Comparison of ENCODE assay signal across 8 cellular contexts in genomic region chr1:229271448-229272120, GRCh38. TPM values are rescaled to one million over a fixed set of nuclear protein-coding genes. Genes with fewer than 3 reads are reported as not detected.
A peak's percentile ranks its signal among the peaks of the same experiment; 100 is the strongest.
DNase-seq lines count a peak whose midpoint lies in the region; ATAC-seq and TF ChIP-seq lines count a peak whose summit lies in the region.

No MANE protein-coding gene starts in this region.

- intact Hi-C loops in activated CD4-positive, alpha-beta T cell treated with anti-CD3 and anti-CD28 coated beads for 36 hours (cut with DNase I, micrococcal nuclease) = loop anchor here (1.0 to 10.0 kb wide), 7 partner anchors 10 to 355 kb away; partner anchors contain the start of genes TAF5L (in 2 of the 2), URB2 (in 2 of the 2), ABCB10 (in 1 of the 2) and NUP133 (in 1 of the 2)

- peak; percentile 49 for ATAC-seq in GM21717 (IDR thresholded peaks at IDR 0.05; ENCODE audit: unreplicated experiment)
- peak; percentile 67 for ATAC-seq in activated CD4-positive, alpha-beta T cell treated with anti-CD3 and anti-CD28 coated beads for 36 hours

- CTCF ChIA-PET in activated CD4-positive, alpha-beta T cell treated with anti-CD3 and anti-CD28 coated beads for 36 hours (lab: Charles Lee) = interaction anchor here (0.6 to 1.1 kb wide), 3 partner anchors 210 to 234 kb away, joined by 3 read pairs; no protein-coding TSS in a partner anchor

- H3K4me1 ChIP-seq in endocrine pancreas (ENCODE audit: control insufficient read depth, insufficient read depth, low read length) (no peaks in the 10 kb centered on the region), mucosa of rectum (ENCODE audit: control insufficient read depth in 2 of 2, insufficient read depth in 2 of 2, low read length in 2 of 2) (peaks cover 32 to 40% of the 10 kb centered on the region in 2 donors)

- POLR2A ChIA-PET in activated CD4-positive, alpha-beta T cell treated with anti-CD3 and anti-CD28 coated beads for 36 hours (lab: Charles Lee) = no interaction called here

- DNase-seq in GM06990 (ENCODE audit: extremely low read depth, insufficient read length) = no peak
- DNase-seq in LHCN-M2 (ENCODE audit: low read depth) = peak; percentile 29
- peak; percentile 40 for DNase-seq in activated CD4-positive, alpha-beta T cell treated with anti-CD3 and anti-CD28 coated beads for 36 hours
- DNase-seq in superior temporal gyrus (ENCODE audit: extremely low spot score) = peak; percentile 66
- DNase-seq in SHP77 treated with DMSO at 0.1 percent for 48 hours (lab: John Stamatoyannopoulos, UW) = no peak

- H3K4me3 ChIP-seq in GM06990 (replicated peaks; ENCODE audit: low read depth, low read length) (peak overlapping the region; percentile 79), endocrine pancreas (ENCODE audit: control insufficient read depth, insufficient read depth, low read length) (peak overlapping the region; percentile 88), mucosa of rectum (ENCODE audit: low read length in 2 of 2) (peak overlapping the region; percentile 81 to 95)

- H3K36me3 ChIP-seq in GM06990 (ENCODE audit: control insufficient read depth, insufficient read depth, low read length) (no peaks in the 10 kb centered on the region), endocrine pancreas (ENCODE audit: control insufficient read depth, insufficient read depth, low read length) (no peaks in the 10 kb centered on the region), mucosa of rectum (ENCODE audit: control insufficient read depth in 2 of 2, insufficient read depth in 2 of 2, low read length in 2 of 2) (no peaks in the 10 kb centered on the region)

- H3K36me3 Mint-ChIP-seq in activated CD4-positive, alpha-beta T cell treated with anti-CD3 and anti-CD28 coated beads for 36 hours (ENCODE audit: low read depth) = peaks cover 2% of the 10 kb centered on the region

- H3K27me3 Mint-ChIP-seq in activated CD4-positive, alpha-beta T cell treated with anti-CD3 and anti-CD28 coated beads for 36 hours = no peaks in the 10 kb centered on the region

- peak overlapping the region; percentile 76 for H3K9ac ChIP-seq in endocrine pancreas (ENCODE audit: control insufficient read depth, insufficient read depth, low read length)
- peak overlapping the region; percentile 68 to 79 for H3K9ac ChIP-seq in mucosa of rectum (ENCODE audit: low read depth in 1 of 2, low read length in 2 of 2)

- no peaks in the 10 kb centered on the region for H3K27me3 ChIP-seq in GM06990 (replicated peaks; ENCODE audit: control insufficient read depth, insufficient read depth, low read length)
- no peaks in the 10 kb centered on the region for H3K27me3 ChIP-seq in endocrine pancreas (ENCODE audit: control insufficient read depth, insufficient read depth, low read length)
- H3K27me3 ChIP-seq in mucosa of rectum (ENCODE audit: control insufficient read depth in 2 of 2, insufficient read depth in 2 of 2, low read length in 2 of 2) = no peaks in the 10 kb centered on the region

- H3K4me1 Mint-ChIP-seq in activated CD4-positive, alpha-beta T cell treated with anti-CD3 and anti-CD28 coated beads for 36 hours = peaks cover 31% of the 10 kb centered on the region

- TF ChIP-seq CTCF in GM06990 (IDR thresholded peaks at IDR 0.05; ENCODE audit: insufficient read depth, low read length, poor library complexity, severe bottlenecking) = peak; percentile 44

- peak overlapping the region; percentile 82 for H3K4me3 Mint-ChIP-seq in activated CD4-positive, alpha-beta T cell treated with anti-CD3 and anti-CD28 coated beads for 36 hours

- peaks cover 5% of the 10 kb centered on the region for H3K9me3 Mint-ChIP-seq in activated CD4-positive, alpha-beta T cell treated with anti-CD3 and anti-CD28 coated beads for 36 hours (ENCODE audit: low read depth)

- H3K27ac ChIP-seq in mucosa of rectum (ENCODE audit: low read depth in 2 of 2, low read length in 2 of 2) = peak overlapping the region; percentile 86 to 87

- peak overlapping the region; percentile 71 for H3K27ac Mint-ChIP-seq in activated CD4-positive, alpha-beta T cell treated with anti-CD3 and anti-CD28 coated beads for 36 hours

- H3K9me3 ChIP-seq in endocrine pancreas (ENCODE audit: control insufficient read depth, low read length) (no peaks in the 10 kb centered on the region), mucosa of rectum (ENCODE audit: control insufficient read depth in 2 of 2, low read length in 2 of 2) (no peaks in the 10 kb centered on the region)

RNA-seq across cellular contexts. Expression of gene RAB4A, which starts 0.7 kb away (rescaled TPM):
- 14.3 and 17.1 TPM in 2 replicates for total RNA-seq in LHCN-M2 (2014; rRNA removed)
- 15.9 TPM for polyA plus RNA-seq in LHCN-M2 (2012)
- total RNA-seq in activated CD4-positive, alpha-beta T cell treated with anti-CD3 and anti-CD28 coated beads for 36 hours = 10 to 100 TPM; 22.1 to 24.0 TPM

Comparison
In these comparisons a context has a peak if more than half of its experiments do, and no peak if none do; other contexts are left out.
1. DNase-seq: peak in LHCN-M2 (single experiment), activated CD4-positive, alpha-beta T cell treated with anti-CD3 and anti-CD28 coated beads for 36 hours (single experiment) and superior temporal gyrus (single experiment); none in GM06990 (single experiment) and SHP77 treated with DMSO at 0.1 percent for 48 hours (single experiment).
2. Peak in every context shown above with its lines, with median percentiles within 50 percentile points of each other: H3K4me3 ChIP-seq.